ENCODE assay signal across 13 cellular contexts in the genomic region with DNA sequence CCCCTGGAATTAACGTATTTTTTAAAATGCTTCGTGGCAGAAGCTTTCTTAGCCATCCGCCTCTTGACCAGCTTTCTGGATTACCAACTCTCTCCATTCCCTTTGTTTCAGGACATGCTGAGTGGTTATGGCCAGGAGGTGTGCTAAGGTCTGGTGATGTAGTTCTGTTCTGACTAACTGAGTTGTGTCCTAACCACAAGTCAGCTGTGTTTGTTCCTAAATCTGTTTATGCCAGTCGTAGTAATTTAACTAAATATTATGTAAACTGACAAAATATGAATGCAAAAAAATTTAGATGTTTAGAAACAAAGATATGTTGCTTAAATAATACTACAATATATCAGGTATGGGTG.
A peak's percentile ranks its signal among the peaks of the same experiment; 100 is the strongest.
DNase-seq lines count a peak whose midpoint lies in the region; ATAC-seq and TF ChIP-seq lines count a peak whose summit lies in the region.
"Had no signal": no experiment of that assay in that cellular context is flagged by ENCODE, and none has a peak within 500 bp of the region (broad histone marks: within the 10 kb centered on the region; RNA-seq: fewer than 3 reads in every experiment).

No MANE protein-coding gene starts in this region.

- H3K27me3 ChIP-seq in GM23248 (replicated peaks; ENCODE audit: insufficient read depth), result no peaks in the 10 kb centered on the region
- H3K27me3 ChIP-seq: upper lobe of left lung had no signal

- peak overlapping the region; percentile 43 for H3K4me2 ChIP-seq in GM23248 (ENCODE audit: unreplicated experiment)

- H3K79me2 ChIP-seq in GM23248 (ENCODE audit: insufficient read depth), result no peaks in the 10 kb centered on the region

- in situ Hi-C loops in GM23248 (cut with MboI), result no loop called here

- DNase-seq in GM23248 (peak; percentile 54), RKO (ENCODE audit: low spot score) (peak; percentile 6), myocyte (ENCODE audit: low read depth) (peak; percentile 55), Right ventricle myocardium inferior (ENCODE audit: missing footprints) (no peak), erythroblast (lab: John Stamatoyannopoulos, UW) (no peak), GF-D8 (lab: John Stamatoyannopoulos, UW) (no peak)
- no peak for DNase-seq in NK-92 treated with Interleukin-12 subunit alpha and Interleukin-12 subunit beta, amount 100 ng/mL, for 24 hours (lab: John Stamatoyannopoulos, UW)
- DNase-seq: activated CD4-positive, alpha-beta T cell treated with anti-CD3 and anti-CD28 coated beads for 1 hour; kidney; natural killer cell; upper lobe of left lung had no signal

- H2AFZ ChIP-seq in GM23248, result 0 out of 2 replicates have a peak overlapping the region, but pooled peaks have one; percentile 12

- H3K4me1 ChIP-seq in GM23248 (ENCODE audit: insufficient read depth), result peaks cover 10% of the 10 kb centered on the region; the same call in 1 of the 2 replicates

- ATAC-seq in GM18511 (IDR thresholded peaks at IDR 0.05; ENCODE audit: unreplicated experiment) (peak; percentile 67), Right ventricle myocardium inferior (no peak)
- ATAC-seq: natural killer cell had no signal

- no peaks in the 10 kb centered on the region for H3K36me3 ChIP-seq in GM23248 (ENCODE audit: low read depth)
- H3K36me3 ChIP-seq: upper lobe of left lung had no signal

- H3K9me2 ChIP-seq in GM23248 (ENCODE audit: insufficient read depth), result no peaks in the 10 kb centered on the region

- WGBS in GM23248 (ENCODE audit: low coverage in 1 of 2, low lambda C conversion rate in 2 of 2, missing lambda C conversion rate in 2 of 2), 2 experiments, result 70 to 77% methylated on average over 4 of the region's 4 CpGs

- TF ChIP-seq POLR2A in erythroblast (IDR thresholded peaks at IDR 0.05; ENCODE audit: low read length), result no peak

- H3K9me3 ChIP-seq in GM23248 (ENCODE audit: low read depth), result no peaks in the 10 kb centered on the region
- H3K9me3 ChIP-seq: upper lobe of left lung had no signal

- intact Hi-C loops in Right ventricle myocardium inferior (cut with DNase I), result no loop called here

- peak overlapping the region; percentile 6 for H3K27ac ChIP-seq in GM23248
- H3K27ac ChIP-seq: SK-N-MC had no signal

- H3K4me3 ChIP-seq in GM23248, result peak overlapping the region; percentile 17; the same call in 1 of the 2 replicates
- H3K4me3 ChIP-seq: SK-N-MC, upper lobe of left lung had no signal

- no peaks in the 10 kb centered on the region for H4K20me1 ChIP-seq in GM23248 (ENCODE audit: insufficient read depth)

- no peaks in the 10 kb centered on the region for H3F3A ChIP-seq in GM23248 (ENCODE audit: insufficient read depth)

- no peak overlapping the region for H3K9ac ChIP-seq in GM23248

Comparison
In these comparisons a context has a peak if more than half of its experiments do, and no peak if none do; other contexts are left out.
1. DNase-seq: peak in GM23248 (single experiment), RKO (single experiment) and myocyte (single experiment); none in Right ventricle myocardium inferior (single experiment), erythroblast (0 of 2), GF-D8 (single experiment) and NK-92 treated with Interleukin-12 subunit alpha and Interleukin-12 subunit beta, amount 100 ng/mL, for 24 hours (single experiment).